8 cellular contexts compared by ENCODE assay signal in the genomic region with DNA sequence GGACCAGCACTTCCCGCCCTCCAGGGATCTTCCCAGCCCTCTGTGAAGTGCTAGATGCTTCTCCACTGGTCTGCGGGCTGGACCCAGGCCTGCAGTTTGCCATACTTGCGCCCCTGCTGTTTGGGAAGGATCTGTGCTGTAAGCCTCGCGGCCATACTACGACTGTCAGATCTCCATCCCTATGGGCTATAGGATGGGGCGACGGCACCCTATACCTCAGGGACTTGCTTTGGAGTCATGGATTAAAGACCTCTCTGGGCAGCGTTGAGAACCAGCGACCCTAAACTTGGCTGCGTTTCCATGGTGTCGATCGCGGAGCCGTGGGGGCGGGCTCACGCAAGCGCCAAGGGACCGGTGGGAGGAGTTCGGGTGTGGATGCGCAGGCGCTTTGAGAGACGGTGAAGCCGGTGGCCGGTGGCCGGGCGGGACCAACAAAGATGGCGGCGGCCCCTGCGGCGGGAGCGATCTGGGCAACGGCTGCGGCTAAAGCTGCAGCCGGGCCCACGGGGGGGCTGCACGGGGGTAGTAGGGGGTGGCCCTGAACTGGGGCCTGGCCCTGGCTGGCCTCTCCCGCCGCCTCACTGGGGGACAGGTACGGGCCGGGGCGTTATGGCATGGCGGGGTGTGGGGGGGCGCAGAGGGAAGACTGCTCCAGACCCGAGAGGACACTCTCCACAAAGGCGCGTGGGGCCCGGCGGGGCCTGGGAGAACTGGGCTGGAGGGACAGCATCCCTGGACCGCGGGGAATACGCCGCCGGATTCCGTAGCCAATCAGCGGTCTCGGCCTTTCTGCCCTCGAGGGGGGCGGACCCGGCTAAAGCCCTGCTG. TPM values are rescaled to one million over a fixed set of nuclear protein-coding genes. Genes with fewer than 3 reads are reported as not detected.
DNase-seq lines count a peak whose midpoint lies in the region; ATAC-seq, FAIRE-seq and TF ChIP-seq lines count a peak whose summit lies in the region.

Gene USP21 (plus strand): TSS at position 414 of the 828 bp plus-strand sequence. CDS start 1,141 bp downstream, outside the sequence.

- WGBS in adipose tissue, 3 donors = 1 to 2% (median 2%) methylated on average over 49 to 60 of the region's 60 CpGs

- peaks cover 31% of the 10 kb centered on the region for H3K36me3 ChIP-seq in upper lobe of right lung

- H3K4me3 ChIP-seq in upper lobe of right lung = peak within 1 kb of the TSS; percentile 80

- peaks cover 30% of the 10 kb centered on the region for H3K4me1 ChIP-seq in upper lobe of right lung

- H3K27me3 ChIP-seq in upper lobe of right lung = no peaks in the 10 kb centered on the region

- intact Hi-C loops in cardiac septum (cut with DNase I) (loop anchor here (2.0 kb wide), 1 partner anchor 26 kb away; the partner anchor contains the start of gene DEDD), posterior cingulate gyrus (cut with DNase I) (no loop called here), upper lobe of right lung (cut with DNase I) (no loop called here)

- DNase-seq in GM12892 (ENCODE audit: insufficient read length) (peak; percentile 98), NCI-H146 treated with DMSO at 0.1 percent for 48 hours (lab: John Stamatoyannopoulos, UW; ENCODE audit: unreplicated experiment) (peak; percentile 85), T-helper 1 cell (peak; percentile 82 to 91 (median 87)), cardiac septum (ENCODE audit: low spot score) (peak; percentile 98), posterior cingulate gyrus (peak; percentile 90 to 99 (median 96)), upper lobe of right lung (peak; percentile 96)

- H3K27ac ChIP-seq in adipose tissue (ENCODE audit: low read depth, low read length) (no peak within 1 kb of the TSS), upper lobe of right lung (peak within 1 kb of the TSS; percentile 91)

- TF ChIP-seq CTCF in upper lobe of right lung (IDR thresholded peaks at IDR 0.05) = peak; percentile 33

- no peaks in the 10 kb centered on the region for H3K9me3 ChIP-seq in upper lobe of right lung

- peak; percentile 87 for FAIRE-seq in GM12892 (lab: Jason Lieb, UNC)

- peak; percentile 86 for ATAC-seq in HG02852 (IDR thresholded peaks at IDR 0.05; ENCODE audit: unreplicated experiment)
- ATAC-seq in upper lobe of right lung = peak; percentile 97

- TF ChIP-seq POLR2A in GM12892 (IDR thresholded peaks at IDR 0.05; ENCODE audit: low read depth, low read length) = peak; percentile 76; the same call in 1 of the 2 replicates

RNA-seq across cellular contexts. Expression of gene USP21, which starts in this region (rescaled TPM):
- 13.5 TPM for polyA plus RNA-seq in GM12892 (2012; ENCODE audit: missing spikeins)
- polyA plus RNA-seq in adipose tissue = 10 to 100 TPM; 13.2 to 26.7 (median 18.8) TPM
- total RNA-seq in cardiac septum (17.4 TPM), upper lobe of right lung (27.7 TPM)
